In the genomic region with DNA sequence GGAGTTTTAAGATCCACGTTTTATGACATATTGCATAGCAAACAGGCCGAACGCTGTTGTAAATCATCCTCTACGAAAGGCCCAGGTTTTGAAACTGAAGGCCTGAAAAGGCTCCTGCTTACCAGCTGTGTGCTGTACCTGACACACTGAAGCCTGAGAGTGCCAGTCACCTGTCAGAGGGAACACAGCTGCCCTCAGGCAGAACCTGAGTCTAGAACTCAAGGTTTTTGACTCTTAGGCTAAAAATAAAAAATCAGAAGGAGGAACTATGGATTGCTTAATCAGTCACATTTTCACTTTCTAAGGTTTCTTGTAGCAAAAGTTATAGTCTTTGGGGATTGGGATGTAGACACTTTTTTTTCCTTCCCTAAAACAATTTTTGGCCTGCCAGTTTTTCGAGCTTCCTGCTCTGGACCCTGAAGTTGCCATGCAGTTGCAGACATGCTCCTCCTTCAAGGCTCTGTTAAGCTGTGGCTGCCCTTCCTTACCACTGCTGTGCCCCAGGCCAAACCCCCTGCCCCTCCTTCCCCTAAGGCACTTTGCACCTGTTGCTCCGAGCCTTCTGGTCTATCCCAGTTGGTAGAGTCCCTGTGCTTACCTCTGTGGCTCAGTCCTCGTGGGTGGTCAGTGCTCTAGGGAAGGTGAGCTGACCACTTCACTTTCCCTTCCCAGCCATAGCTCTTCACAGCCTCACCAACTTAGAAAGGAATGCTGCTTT, we compare ENCODE assay signal across 8 cellular contexts. TPM values are rescaled to one million over a fixed set of nuclear protein-coding genes. Genes with fewer than 3 reads are reported as not detected.
DNase-seq lines count a peak whose midpoint lies in the region; ATAC-seq and TF ChIP-seq lines count a peak whose summit lies in the region.

No MANE protein-coding gene starts in this region.

- H3K9me3 ChIP-seq in endocrine pancreas (ENCODE audit: control insufficient read depth, low read length) (no peaks in the 10 kb centered on the region), psoas muscle (no peaks in the 10 kb centered on the region)

- TF ChIP-seq POLR2A in lower leg skin (IDR thresholded peaks at IDR 0.05) = no peak

- H3K27me3 ChIP-seq in endocrine pancreas (ENCODE audit: control insufficient read depth, insufficient read depth, low read length) (no peaks in the 10 kb centered on the region), psoas muscle (ENCODE audit: insufficient read depth in 3 of 3, low read length in 2 of 3) (no peaks in the 10 kb centered on the region)

- H3K4me1 ChIP-seq in endocrine pancreas (ENCODE audit: control insufficient read depth, insufficient read depth, low read length) = no peaks in the 10 kb centered on the region
- peaks cover 48% of the 10 kb centered on the region for H3K4me1 ChIP-seq in psoas muscle

- intact Hi-C loops in psoas muscle (cut with DNase I) (loop anchor here (2.0 to 10.0 kb wide), 7 partner anchors 52 to 455 kb away; partner anchors contain the start of genes BRD7 (in 1 of the 2), CNEP1R1 (in 1 of the 2), HEATR3 (in 1 of the 2) and TENT4B (in 1 of the 2)), lower leg skin (cut with DNase I; ENCODE audit: low total_unique reads) (loop anchor here (5.0 kb wide), 1 partner anchor 182 kb away; the partner anchor contains the start of gene CNEP1R1)

- ATAC-seq in GM18502 (IDR thresholded peaks at IDR 0.05; ENCODE audit: poor library complexity, unreplicated experiment) = peak; percentile 47
- peak; percentile 33 to 78 (median 56) for ATAC-seq in psoas muscle
- no peak for ATAC-seq in GM21360 (IDR thresholded peaks at IDR 0.05; ENCODE audit: unreplicated experiment)
- no peak for ATAC-seq in HG03139 (IDR thresholded peaks at IDR 0.05; ENCODE audit: unreplicated experiment)
- no peak for ATAC-seq in GM21390 (IDR thresholded peaks at IDR 0.05; ENCODE audit: unreplicated experiment)

- peak; percentile 61 to 80 for DNase-seq in NOMO-1 (lab: John Stamatoyannopoulos, UW; ENCODE audit: unreplicated experiment in 2 of 2)
- no peak for DNase-seq in psoas muscle
- DNase-seq in lower leg skin (ENCODE audit: low spot score in 2 of 2) = no peak

- H3K36me3 ChIP-seq in endocrine pancreas (ENCODE audit: control insufficient read depth, insufficient read depth, low read length) (no peaks in the 10 kb centered on the region), psoas muscle (ENCODE audit: insufficient read depth in 1 of 2, low read depth in 1 of 2) (peaks cover 0 to 25% of the 10 kb centered on the region in 2 donors)

- H3K9ac ChIP-seq in endocrine pancreas (ENCODE audit: control insufficient read depth, insufficient read depth, low read length) = peak overlapping the region; percentile 16

- H3K4me3 ChIP-seq in endocrine pancreas (ENCODE audit: control insufficient read depth, insufficient read depth, low read length) = no peak overlapping the region
- H3K4me3 ChIP-seq in psoas muscle = no peak overlapping the region
- no peak overlapping the region for H3K4me3 ChIP-seq in lower leg skin (ENCODE audit: low read depth, poor library complexity, severe bottlenecking)

- no peak for TF ChIP-seq CTCF in psoas muscle (IDR thresholded peaks at IDR 0.05)
- TF ChIP-seq CTCF in lower leg skin (IDR thresholded peaks at IDR 0.05) = no peak

- 43 to 72% (median 58%) methylated on average over 6 to 7 of the region's 7 CpGs for WGBS in psoas muscle, 3 donors
- WGBS in lower leg skin, 2 donors = 68 to 73% methylated on average over 7 of the region's 7 CpGs

- peak overlapping the region; percentile 44 for H3K27ac ChIP-seq in psoas muscle

RNA-seq across cellular contexts. Expression of gene TENT4B, which starts 56.6 kb away (rescaled TPM):
- 1 to 10 TPM; 6.8 to 8.1 (median 7.1) TPM for total RNA-seq in psoas muscle
- 1 to 10 TPM; 3.5 to 9.7 (median 4.0) TPM for polyA plus RNA-seq in psoas muscle
- 10 to 100 TPM in 3 of 4 donors, 1 to 10 TPM in 1; 9.1 to 14.7 (median 12.6) TPM for total RNA-seq in lower leg skin

RNA-seq across cellular contexts. Expression of gene ADCY7, which starts 56.6 kb away (rescaled TPM):
- total RNA-seq in psoas muscle (1 to 10 TPM; 3.1 to 5.5 (median 4.2) TPM), lower leg skin (10 to 100 TPM; 14.0 to 28.2 (median 21.0) TPM)
- 1 to 10 TPM in 2 of 3 donors, under 1 TPM in 1; 0.34 to 1.5 (median 1.1) TPM for polyA plus RNA-seq in psoas muscle

Comparison
In these comparisons a context has a peak if more than half of its experiments do, and no peak if none do; other contexts are left out.
1. ATAC-seq: peak in GM18502 (single experiment) and psoas muscle (4 of 4); none in GM21360 (single experiment), HG03139 (single experiment) and GM21390 (single experiment).
2. DNase-seq: peak in NOMO-1 (2 of 2); none in psoas muscle (0 of 2) and lower leg skin (0 of 2).